In genomic region chr10:84428711-84429110, GRCh38 we compare ENCODE assay signal across 1 cellular context.
TF ChIP-seq lines count a peak whose summit lies in the region.

No MANE protein-coding gene starts in this region.

TF ChIP-seq in IMR-90, 13 proteins besides CTCF, POLR2A, EP300 and RAD21 (continued from another document):
- no peak for TF ChIP-seq FOS (IDR thresholded peaks at IDR 0.05; ENCODE audit: low read depth, low read length)
- no peak for TF ChIP-seq RFX5 (IDR thresholded peaks at IDR 0.05; ENCODE audit: low read depth, low read length)
- no peak for TF ChIP-seq USF2 (IDR thresholded peaks at IDR 0.05; ENCODE audit: low read depth, low read length)
- TF ChIP-seq CHD1 (IDR thresholded peaks at IDR 0.05; ENCODE audit: low read depth, low read length): no peak
- TF ChIP-seq NFE2L2 (IDR thresholded peaks at IDR 0.05; ENCODE audit: low read depth, low read length): no peak
- no peak for TF ChIP-seq MXI1 (IDR thresholded peaks at IDR 0.05; ENCODE audit: borderline replicate concordance, low read depth, low read length)
- TF ChIP-seq BHLHE40 (IDR thresholded peaks at IDR 0.05; ENCODE audit: low read depth, low read length): no peak
- no peak for TF ChIP-seq CEBPB (IDR thresholded peaks at IDR 0.05; ENCODE audit: low read depth, low read length)
- TF ChIP-seq MAZ (IDR thresholded peaks at IDR 0.05; ENCODE audit: borderline replicate concordance, low read depth, low read length): no peak
- TF ChIP-seq ELK1 (IDR thresholded peaks at IDR 0.05; ENCODE audit: borderline replicate concordance, low read depth, low read length): no peak
